8 cellular contexts compared by ENCODE assay signal in genomic region chr17:67365762-67366192, GRCh38. TPM values are rescaled to one million over a fixed set of nuclear protein-coding genes. Genes with fewer than 3 reads are reported as not detected.
A peak's percentile ranks its signal among the peaks of the same experiment; 100 is the strongest.
DNase-seq lines count a peak whose midpoint lies in the region; ATAC-seq and TF ChIP-seq lines count a peak whose summit lies in the region.

No MANE protein-coding gene starts in this region.

- H3K4me2 ChIP-seq in GM23248 (ENCODE audit: unreplicated experiment) = peak overlapping the region; percentile 94
- H3K4me2 ChIP-seq in OCI-LY3 (ENCODE audit: low read length) = peak overlapping the region; percentile 89

- 1% methylated on average over 11 of the region's 11 CpGs for WGBS in GM23248 (ENCODE audit: low coverage in 1 of 2, low lambda C conversion rate in 2 of 2, missing lambda C conversion rate in 2 of 2), 2 experiments
- 0% methylated on average over 11 of the region's 11 CpGs for WGBS in lung, 2 donors
- 0 to 1% methylated on average over 11 of the region's 11 CpGs for WGBS in upper lobe of left lung, 2 donors

- H2AFZ ChIP-seq in GM23248 (peak overlapping the region; percentile 99), OCI-LY3 (ENCODE audit: low read depth, low read length) (no peak overlapping the region)

- H3K36me3 ChIP-seq in Caco-2 (ENCODE audit: control insufficient read depth, insufficient read depth, low read length) (no peaks in the 10 kb centered on the region), GM23248 (ENCODE audit: low read depth) (peaks cover 9% of the 10 kb centered on the region), OCI-LY3 (replicated peaks; ENCODE audit: low read depth, low read length) (peaks cover 15% of the 10 kb centered on the region), lung (ENCODE audit: control insufficient read depth in 2 of 2, insufficient read depth in 2 of 2, low read length in 2 of 2) (peaks cover 0 to 2% of the 10 kb centered on the region in 2 donors), upper lobe of left lung (peaks cover 0 to 5% (median 0%) of the 10 kb centered on the region in 4 donors)

- H3K27ac ChIP-seq in GM23248 (peak overlapping the region; percentile 99), OCI-LY3 (ENCODE audit: low read length) (peak overlapping the region; percentile 53), lung (ENCODE audit: low read depth in 1 of 2, low read length in 1 of 2) (peak overlapping the region; percentile 83 to 98), upper lobe of left lung (peak overlapping the region; percentile 93 to 97 (median 96))

- H3K4me1 Mint-ChIP-seq in Caco-2 (ENCODE audit: low read depth, unreplicated experiment) = no peaks in the 10 kb centered on the region
- H3K4me1 Mint-ChIP-seq in central memory CD8-positive, alpha-beta T cell = peaks cover 49% of the 10 kb centered on the region

- peak overlapping the region; percentile 94 for H3K4me3 ChIP-seq in Caco-2 (ENCODE audit: low read depth, low read length)
- H3K4me3 ChIP-seq in GM23248 = peak overlapping the region; percentile 98
- peak overlapping the region; percentile 96 for H3K4me3 ChIP-seq in OCI-LY3 (ENCODE audit: low read length)
- H3K4me3 ChIP-seq in lung = peak overlapping the region; percentile 61
- H3K4me3 ChIP-seq in upper lobe of left lung = peak overlapping the region; percentile 82 to 88 (median 84)

- H3F3A ChIP-seq in GM23248 (ENCODE audit: insufficient read depth) = peaks cover 13% of the 10 kb centered on the region

- BruUV-seq in Caco-2 (replicated peaks; lab: Mats Ljungman, UMichigan) = no TSS peak

- peak overlapping the region; percentile 82 for H3K27ac Mint-ChIP-seq in Caco-2 (ENCODE audit: unreplicated experiment)
- H3K27ac Mint-ChIP-seq in central memory CD8-positive, alpha-beta T cell (ENCODE audit: low read depth) = peak overlapping the region; percentile 74

- no peak for TF ChIP-seq EP300 in upper lobe of left lung (IDR thresholded peaks at IDR 0.05)

- H3K36me3 Mint-ChIP-seq in Caco-2 (ENCODE audit: insufficient read depth, unreplicated experiment) = peaks cover 48% of the 10 kb centered on the region
- H3K36me3 Mint-ChIP-seq in central memory CD8-positive, alpha-beta T cell (ENCODE audit: insufficient read depth) = peaks cover 24% of the 10 kb centered on the region

- in situ Hi-C loops in GM23248 (cut with MboI) = no loop called here

- H3K79me2 ChIP-seq in GM23248 (ENCODE audit: insufficient read depth) = peaks cover 64% of the 10 kb centered on the region
- peaks cover 57% of the 10 kb centered on the region for H3K79me2 ChIP-seq in OCI-LY3 (ENCODE audit: low read length)

- no peaks in the 10 kb centered on the region for H3K27me3 ChIP-seq in Caco-2 (replicated peaks; ENCODE audit: control insufficient read depth, insufficient read depth, low read length)
- no peaks in the 10 kb centered on the region for H3K27me3 ChIP-seq in GM23248 (replicated peaks; ENCODE audit: insufficient read depth)
- H3K27me3 ChIP-seq in OCI-LY3 (ENCODE audit: low read depth, low read length) = no peaks in the 10 kb centered on the region
- H3K27me3 ChIP-seq in lung (ENCODE audit: control insufficient read depth, insufficient read depth) = no peaks in the 10 kb centered on the region
- H3K27me3 ChIP-seq in upper lobe of left lung = no peaks in the 10 kb centered on the region

- peaks cover 3% of the 10 kb centered on the region; the same call in 1 of the 2 replicates for H3K4me1 ChIP-seq in Caco-2
- peaks cover 22% of the 10 kb centered on the region for H3K4me1 ChIP-seq in GM23248 (ENCODE audit: insufficient read depth)
- peaks cover 17% of the 10 kb centered on the region for H3K4me1 ChIP-seq in OCI-LY3 (ENCODE audit: low read length)
- peaks cover 4 to 23% of the 10 kb centered on the region in 2 donors for H3K4me1 ChIP-seq in lung (ENCODE audit: control insufficient read depth in 2 of 2, insufficient read depth in 2 of 2, low read length in 2 of 2)
- peaks cover 33 to 56% (median 41%) of the 10 kb centered on the region in 4 donors for H3K4me1 ChIP-seq in upper lobe of left lung

- peak overlapping the region; percentile 100 for H3K9ac ChIP-seq in GM23248
- peak overlapping the region; percentile 82 for H3K9ac ChIP-seq in OCI-LY3 (ENCODE audit: low read length)

- no peaks in the 10 kb centered on the region for H3K9me2 ChIP-seq in GM23248 (ENCODE audit: insufficient read depth)

- CTCF ChIA-PET in Caco-2 (lab: Charles Lee) = no interaction called here

- DNase-seq in Caco-2 (no peak), GM23248 (peak; percentile 76), lung (ENCODE audit: low spot score) (no peak), upper lobe of left lung (no peak), NCI-H526 (lab: John Stamatoyannopoulos, UW) (no peak)
- DNase-seq in central memory CD8-positive, alpha-beta T cell (ENCODE audit: low spot score in 2 of 2) = no peak

- peak overlapping the region; percentile 90 for H3K4me3 Mint-ChIP-seq in Caco-2 (ENCODE audit: unreplicated experiment)
- peak overlapping the region; percentile 86 for H3K4me3 Mint-ChIP-seq in central memory CD8-positive, alpha-beta T cell

- H4K20me1 ChIP-seq in GM23248 (ENCODE audit: insufficient read depth) (peaks cover 14% of the 10 kb centered on the region; the same call in 1 of the 2 replicates), OCI-LY3 (ENCODE audit: insufficient read depth, low read length) (peaks cover 34% of the 10 kb centered on the region)

- intact Hi-C loops in Caco-2 (cut with micrococcal nuclease; ENCODE audit: unreplicated experiment) = no loop called here

- no peaks in the 10 kb centered on the region for H3K9me3 Mint-ChIP-seq in Caco-2 (ENCODE audit: unreplicated experiment)
- H3K9me3 Mint-ChIP-seq in central memory CD8-positive, alpha-beta T cell = no peaks in the 10 kb centered on the region

- TF ChIP-seq CTCF in Caco-2 (IDR thresholded peaks at IDR 0.05; ENCODE audit: insufficient read depth in 1 of 2, low read depth in 1 of 2, low read length in 1 of 2, severe bottlenecking in 1 of 2, unreplicated experiment in 1 of 2) = no peak
- TF ChIP-seq CTCF in OCI-LY3 (IDR thresholded peaks at IDR 0.05; ENCODE audit: low read depth, low read length) = no peak
- TF ChIP-seq CTCF in lung (IDR thresholded peaks at IDR 0.05; ENCODE audit: control extremely low read depth, extremely low read depth) = no peak
- TF ChIP-seq CTCF in upper lobe of left lung (IDR thresholded peaks at IDR 0.05) = no peak

- peak; percentile 42 for ATAC-seq in central memory CD8-positive, alpha-beta T cell (replicated peaks; ENCODE audit: extremely low read depth, poor library complexity, severe bottlenecking)
- ATAC-seq in lung (ENCODE audit: insufficient read depth, low FRiP score) (peak; percentile 10), upper lobe of left lung (ENCODE audit: low FRiP score in 2 of 2) (peak; percentile 4 to 56), GM19324 (IDR thresholded peaks at IDR 0.05; ENCODE audit: low FRiP score, unreplicated experiment) (no peak)

- no peaks in the 10 kb centered on the region for H3K27me3 Mint-ChIP-seq in Caco-2 (ENCODE audit: insufficient read depth, unreplicated experiment)
- H3K27me3 Mint-ChIP-seq in central memory CD8-positive, alpha-beta T cell = no peaks in the 10 kb centered on the region

- H3K9me3 ChIP-seq in Caco-2 = no peaks in the 10 kb centered on the region
- H3K9me3 ChIP-seq in GM23248 (ENCODE audit: low read depth) = no peaks in the 10 kb centered on the region
- H3K9me3 ChIP-seq in OCI-LY3 (ENCODE audit: insufficient read depth, low read length) = no peaks in the 10 kb centered on the region
- H3K9me3 ChIP-seq in lung (ENCODE audit: control insufficient read depth in 2 of 2, insufficient read depth in 1 of 2, low read length in 1 of 2) = no peaks in the 10 kb centered on the region
- H3K9me3 ChIP-seq in upper lobe of left lung = no peaks in the 10 kb centered on the region

- POLR2A ChIA-PET in Caco-2 (lab: Charles Lee) = no interaction called here

- no peak for TF ChIP-seq POLR2A in upper lobe of left lung (IDR thresholded peaks at IDR 0.05)

RNA-seq across cellular contexts. Expression of gene PSMD12, which starts 0.6 kb away (rescaled TPM):
- 84.4 and 94.0 TPM in 2 replicates for total RNA-seq in Caco-2 (2022)
- total RNA-seq in GM23248 (2014; rRNA removed; shearing (Covaris generic)) = 31.9 and 44.3 TPM in 2 replicates
- 85.3 and 87.9 TPM in 2 replicates for polyA plus RNA-seq in GM23248 (2016; fragmentation: Nextera tagmentation; extraction: Ambion mirVana)
- total RNA-seq in lung = 10 to 100 TPM; 43.4 to 47.8 TPM
- polyA plus RNA-seq in lung = 10 to 100 TPM; 27.3 to 31.0 TPM
- 10 to 100 TPM; 11.9 to 36.9 (median 29.8) TPM for total RNA-seq in upper lobe of left lung

RNA-seq across cellular contexts. Expression of gene PITPNC1, which starts 11.3 kb away (rescaled TPM):
- 3.1 and 4.2 TPM in 2 replicates for total RNA-seq in Caco-2 (2022)
- total RNA-seq in GM23248 (2014; rRNA removed; shearing (Covaris generic)) = 5.8 and 9.2 TPM in 2 replicates
- polyA plus RNA-seq in GM23248 (2016; fragmentation: Nextera tagmentation; extraction: Ambion mirVana) = 7.3 and 7.4 TPM in 2 replicates
- total RNA-seq in lung = 10 to 100 TPM; 17.7 to 21.1 TPM
- polyA plus RNA-seq in lung = 10 to 100 TPM in 1 of 2 donors, 1 to 10 TPM in 1; 8.0 to 12.8 TPM
- 10 to 100 TPM in 4 of 6 donors, 1 to 10 TPM in 2; 8.5 to 23.3 (median 13.7) TPM for total RNA-seq in upper lobe of left lung
